In the genomic region with DNA sequence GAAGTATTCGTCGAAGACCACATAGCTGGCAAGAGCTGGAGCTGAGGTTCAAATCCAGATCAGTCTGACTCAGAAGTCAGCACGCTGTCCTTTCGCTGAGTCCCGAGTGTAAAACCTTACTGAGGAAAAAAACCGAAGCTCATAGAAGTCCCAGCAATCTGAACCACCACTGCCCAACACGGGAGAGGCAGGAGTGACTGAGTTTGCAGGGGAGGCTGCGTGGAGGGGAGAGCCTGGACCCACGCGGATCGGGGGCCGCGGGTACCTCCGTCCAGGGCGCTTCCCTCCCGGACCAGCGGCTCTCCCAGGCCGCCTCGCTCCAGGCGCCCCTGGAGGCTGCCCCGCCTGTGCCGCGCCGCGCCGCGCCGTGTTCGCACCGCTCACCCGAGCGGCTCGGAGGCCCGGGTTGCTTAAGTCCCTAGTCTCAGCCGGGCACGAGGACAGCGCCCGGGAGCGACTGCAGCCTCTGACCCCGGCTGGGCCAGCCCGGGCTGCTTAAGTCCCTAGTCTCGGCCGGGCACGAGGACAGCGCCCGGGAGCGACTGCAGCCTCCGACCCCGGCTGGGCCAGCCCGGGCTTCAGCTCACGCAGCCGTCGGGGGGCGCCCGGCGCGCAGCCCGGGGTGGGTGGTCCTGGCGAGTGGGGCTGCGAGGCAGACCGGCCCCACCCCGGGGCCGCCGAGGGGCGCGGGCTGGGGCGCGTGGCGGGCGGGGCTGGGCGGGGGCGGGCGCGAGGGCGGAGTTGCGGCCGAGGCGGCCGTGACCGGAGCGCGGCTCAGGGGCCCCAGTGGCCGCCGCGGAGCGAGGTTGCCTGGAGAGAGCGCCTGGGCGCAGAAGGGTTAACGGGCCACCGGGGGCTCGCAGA, we compare ENCODE assay signal across 8 cellular contexts. TPM values are rescaled to one million over a fixed set of nuclear protein-coding genes. Genes with fewer than 3 reads are reported as not detected.
DNase-seq lines count a peak whose midpoint lies in the region; ATAC-seq, FAIRE-seq and TF ChIP-seq lines count a peak whose summit lies in the region.

A gene (plus strand): TSS at position 777 of the 864 bp plus-strand sequence. CDS start 2,881 bp downstream, outside the sequence.

- H3K27ac ChIP-seq in RWPE1: peak within 1 kb of the TSS; percentile 100
- H3K27ac ChIP-seq in breast epithelium: peak within 1 kb of the TSS; percentile 84 to 97
- peak within 1 kb of the TSS in 1 of 2 donors; percentile 83 for H3K27ac ChIP-seq in small intestine (ENCODE audit: low read depth in 1 of 2, low read length in 1 of 2)

- H3K9me3 ChIP-seq in breast epithelium: no peaks in the 10 kb centered on the region
- H3K9me3 ChIP-seq in small intestine (ENCODE audit: control insufficient read depth, low read depth): no peaks in the 10 kb centered on the region

- TF ChIP-seq POLR2A in breast epithelium (IDR thresholded peaks at IDR 0.05): no peak

- POLR2A ChIA-PET in RWPE1 (lab: Yijun Ruan, JAX; ENCODE audit: low non-redundant PET): interaction anchor here (0.6 to 1.2 kb wide), 4 partner anchors 20 to 185 kb away, joined by 3 to 4 read pairs (median 4); a partner anchor contains a TSS

- H3K4me1 ChIP-seq in breast epithelium (peaks cover 12 to 20% of the 10 kb centered on the region in 2 donors), small intestine (ENCODE audit: control insufficient read depth in 2 of 2, insufficient read depth in 1 of 2, low read depth in 1 of 2, low read length in 1 of 2) (peaks cover 0 to 4% of the 10 kb centered on the region in 2 donors)

- intact Hi-C loops in breast epithelium (cut with DNase I; ENCODE audit: low total_unique reads): no loop called here

- H3K36me3 ChIP-seq in breast epithelium: no peaks in the 10 kb centered on the region
- no peaks in the 10 kb centered on the region for H3K36me3 ChIP-seq in small intestine (ENCODE audit: control insufficient read depth in 2 of 2, insufficient read depth in 2 of 2, low read length in 2 of 2)

- no peak for TF ChIP-seq CTCF in RWPE1 (conservative IDR thresholded peaks at IDR 0.05; ENCODE audit: low read depth)
- TF ChIP-seq CTCF in breast epithelium (IDR thresholded peaks at IDR 0.05): no peak

- no peak for FAIRE-seq in HTR-8/SVneo (lab: Jason Lieb, UNC)
- FAIRE-seq in small intestine (lab: Jason Lieb, UNC): no peak

- 0 to 1% (median 0%) methylated on average over 51 to 91 of the region's 91 CpGs for WGBS in small intestine, 3 donors

- ATAC-seq in activated CD4-positive, CD25-positive, alpha-beta regulatory T cell treated with anti-CD3 and anti-CD28 coated beads, Interleukin-2, amount 50 U/mL, for 24 hours: peak; percentile 78 to 80
- ATAC-seq in GM21717 (IDR thresholded peaks at IDR 0.05; ENCODE audit: unreplicated experiment): no peak

- DNase-seq in activated CD4-positive, CD25-positive, alpha-beta regulatory T cell (lab: John Stamatoyannopoulos, UW): no peak
- DNase-seq in HTR-8/SVneo (ENCODE audit: insufficient read length, low spot score) (peak; percentile 45), RWPE1 (ENCODE audit: low spot score) (peak; percentile 58), breast epithelium (ENCODE audit: low spot score in 2 of 2) (peak in 1 of 2 donors; percentile 63), iris pigment epithelial cell (ENCODE audit: low read depth) (peak; percentile 83), small intestine (peak; percentile 56)

- CTCF ChIA-PET in RWPE1 (lab: Yijun Ruan, JAX): interaction anchor here (1.2 kb wide), 2 partner anchors 11 to 50 kb away, joined by 3 to 6 read pairs; no protein-coding TSS in a partner anchor

- H3K4me3 ChIP-seq in breast epithelium (peak within 1 kb of the TSS; percentile 62 to 88 (median 62)), small intestine (ENCODE audit: low read depth in 1 of 2, low read length in 2 of 2) (peak within 1 kb of the TSS; percentile 34 to 68)

- H3K27me3 ChIP-seq in breast epithelium: no peaks in the 10 kb centered on the region
- no peaks in the 10 kb centered on the region for H3K27me3 ChIP-seq in small intestine (ENCODE audit: control insufficient read depth in 2 of 2, insufficient read depth in 2 of 2, low read length in 2 of 2)

RNA-seq across cellular contexts. Expression of the gene that starts here (rescaled TPM):
- 10 to 100 TPM; 11.3 to 31.8 (median 30.2) TPM for total RNA-seq in breast epithelium
- polyA plus RNA-seq in small intestine: 10 to 100 TPM in 1 of 3 donors, under 1 TPM in 2; 0.27 to 16.1 (median 0.45) TPM

Comparison
In these comparisons a context has a peak if more than half of its experiments do, and no peak if none do; other contexts are left out.
1. DNase-seq: peak in HTR-8/SVneo (single experiment), RWPE1 (single experiment), iris pigment epithelial cell (single experiment) and small intestine (single experiment); none in activated CD4-positive, CD25-positive, alpha-beta regulatory T cell (0 of 4).